ENCODE assay signal across 11 cellular contexts in the genomic region with DNA sequence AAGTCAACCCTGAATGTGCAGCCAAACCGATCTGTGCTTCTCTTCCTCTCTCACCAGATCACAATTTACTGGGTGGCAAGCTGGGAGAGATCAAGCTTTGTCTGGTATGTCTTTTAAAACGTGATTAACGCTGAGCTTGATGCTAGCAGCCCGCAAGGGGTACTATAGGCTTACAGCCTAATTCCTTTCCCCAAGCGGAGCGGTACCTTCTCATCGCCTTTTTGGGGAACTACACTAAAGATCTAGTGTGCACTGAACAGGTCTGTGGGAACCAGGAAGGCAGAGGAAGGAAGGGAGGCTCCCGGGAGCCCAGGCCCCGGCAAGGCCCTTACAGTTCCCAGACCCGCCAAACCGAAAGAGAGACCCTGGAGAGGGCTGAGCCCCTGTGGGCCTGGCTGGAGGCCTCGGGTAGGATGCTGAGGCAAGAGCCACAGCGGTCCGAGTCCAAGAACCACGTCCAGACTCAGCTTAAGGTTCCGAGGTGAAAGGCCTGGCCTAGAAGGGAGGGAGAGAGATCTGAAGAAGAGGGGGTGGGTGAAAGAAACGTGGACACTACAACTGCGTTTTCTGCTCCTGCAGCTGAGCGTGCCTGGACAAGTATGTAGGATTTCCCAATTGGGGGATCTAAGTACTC. TPM values are rescaled to one million over a fixed set of nuclear protein-coding genes. Genes with fewer than 3 reads are reported as not detected.
A peak's percentile ranks its signal among the peaks of the same experiment; 100 is the strongest.
DNase-seq lines count a peak whose midpoint lies in the region; ATAC-seq and TF ChIP-seq lines count a peak whose summit lies in the region.
"Had no signal": no experiment of that assay in that cellular context is flagged by ENCODE, and none has a peak within 500 bp of the region (broad histone marks: within the 10 kb centered on the region; RNA-seq: fewer than 3 reads in every experiment).

No MANE protein-coding gene starts in this region.

- intact Hi-C loops in body of pancreas (cut with DNase I) (no loop called here), left lung (cut with DNase I) (no loop called here)

- DNase-seq in NCI-H82 (lab: John Stamatoyannopoulos, UW), result peak; percentile 28
- no peak for DNase-seq in NCI-H82 treated with DMSO at 0.1 percent for 48 hours (lab: John Stamatoyannopoulos, UW; ENCODE audit: unreplicated experiment)
- DNase-seq in body of pancreas, result no peak
- no peak for DNase-seq in left lung
- no peak for DNase-seq in substantia nigra (lab: John Stamatoyannopoulos, UW)
- DNase-seq in AG08395 (ENCODE audit: low spot score), result no peak
- no peak for DNase-seq in NCI-H748 (lab: John Stamatoyannopoulos, UW; ENCODE audit: unreplicated experiment)
- DNase-seq: activated CD4-positive, alpha-beta memory T cell treated with anti-CD3 and anti-CD28 coated beads, Interleukin-2, amount 10 ng/mL, durations not matched to agents 7 days and 5 days; central memory CD4-positive, alpha-beta T cell; MM.1S had no signal

- no peak for TF ChIP-seq CTCF in body of pancreas (IDR thresholded peaks at IDR 0.05)
- no peak for TF ChIP-seq CTCF in left lung (IDR thresholded peaks at IDR 0.05)

- H3K9me3 ChIP-seq in body of pancreas (no peaks in the 10 kb centered on the region), left lung (no peaks in the 10 kb centered on the region)

- H3K4me3 ChIP-seq in body of pancreas (no peak overlapping the region), left lung (peak overlapping the region in 1 of 2 donors; percentile 45)

- peaks cover 40% of the 10 kb centered on the region for H3K4me1 ChIP-seq in body of pancreas
- H3K4me1 ChIP-seq in left lung, result peaks cover 11 to 32% of the 10 kb centered on the region in 2 donors

- H3K27ac ChIP-seq in body of pancreas (peak overlapping the region in 3 of 4 donors; percentile 25 to 50 (median 34)), left lung (peak overlapping the region; percentile 77 to 92), substantia nigra (ENCODE audit: low read depth, low read length, poor library complexity, severe bottlenecking) (peak overlapping the region; percentile 9)

- WGBS in body of pancreas, 2 donors, result 72 to 88% methylated on average over 19 of the region's 19 CpGs

- H3K27me3 ChIP-seq in body of pancreas, result peaks cover 0 to 11% of the 10 kb centered on the region in 2 donors
- H3K27me3 ChIP-seq in left lung, result peaks cover 55 to 97% of the 10 kb centered on the region in 2 donors

- H3K36me3 ChIP-seq in body of pancreas (replicated peaks in 1 of 2; ENCODE audit: insufficient read depth in 1 of 2, low read depth in 2 of 2) (no peaks in the 10 kb centered on the region), left lung (no peaks in the 10 kb centered on the region)

- no peak for ATAC-seq in body of pancreas
- no peak for ATAC-seq in left lung
- no peak for ATAC-seq in HG03571 (IDR thresholded peaks at IDR 0.05; ENCODE audit: unreplicated experiment)

- TF ChIP-seq POLR2A in body of pancreas (IDR thresholded peaks at IDR 0.05), result no peak

RNA-seq across cellular contexts. Expression of a gene that starts 2.7 kb away (rescaled TPM):
- total RNA-seq in body of pancreas, result 1 to 10 TPM; 4.9 to 5.3 TPM
- total RNA-seq in left lung, result 10 to 100 TPM; 10.5 to 18.3 TPM
- total RNA-seq: activated CD4-positive, alpha-beta memory T cell treated with anti-CD3 and anti-CD28 coated beads, Interleukin-2, amount 10 ng/mL, durations not matched to agents 7 days and 5 days had no signal

RNA-seq across cellular contexts. Expression of a gene that starts 4.7 kb away (rescaled TPM):
- total RNA-seq in body of pancreas, result 10 to 100 TPM; 16.9 to 33.0 TPM
- total RNA-seq in left lung, result 10 to 100 TPM; 50.7 to 69.1 TPM
- total RNA-seq: activated CD4-positive, alpha-beta memory T cell treated with anti-CD3 and anti-CD28 coated beads, Interleukin-2, amount 10 ng/mL, durations not matched to agents 7 days and 5 days had no signal

Comparison
In these comparisons a context has a peak if more than half of its experiments do, and no peak if none do; other contexts are left out.
1. H3K27ac ChIP-seq: peak in every context shown above with its lines; median percentile 84 in left lung; 34 in body of pancreas; 9 in substantia nigra.